Comparison of ENCODE assay signal across 9 cellular contexts in genomic region chr11:14320020-14320419, GRCh38. TPM values are rescaled to one million over a fixed set of nuclear protein-coding genes. Genes with fewer than 3 reads are reported as not detected.
DNase-seq lines count a peak whose midpoint lies in the region; ATAC-seq and TF ChIP-seq lines count a peak whose summit lies in the region.
"Had no signal": no experiment of that assay in that cellular context is flagged by ENCODE, and none has a peak within 500 bp of the region (broad histone marks: within the 10 kb centered on the region; RNA-seq: fewer than 3 reads in every experiment).

No MANE protein-coding gene starts in this region.

- no peak overlapping the region; the same call in 1 of the 2 replicates for H3K9ac ChIP-seq in OCI-LY1 (ENCODE audit: low read length)

- ATAC-seq in GM18498 (IDR thresholded peaks at IDR 0.05; ENCODE audit: unreplicated experiment) (peak; percentile 55), GM21723 (IDR thresholded peaks at IDR 0.05; ENCODE audit: unreplicated experiment) (peak; percentile 49), GM21717 (IDR thresholded peaks at IDR 0.05; ENCODE audit: unreplicated experiment) (no peak), body of pancreas (no peak)
- ATAC-seq: Right ventricle myocardium inferior had no signal

- no peak for TF ChIP-seq POLR2A in body of pancreas (IDR thresholded peaks at IDR 0.05)

- DNase-seq in immature natural killer cell = peak; percentile 67 to 74 (median 69)
- no peak for DNase-seq in effector CD4-positive, alpha-beta T cell
- DNase-seq in body of pancreas = no peak
- no peak for DNase-seq in DMS79 treated with DMSO at 0.1 percent for 48 hours (lab: John Stamatoyannopoulos, UW)

- H3F3A ChIP-seq in OCI-LY1 (ENCODE audit: insufficient read depth, low read length) = no peaks in the 10 kb centered on the region

- H3K79me2 ChIP-seq in OCI-LY1 (ENCODE audit: insufficient read depth, low read length) = peaks cover 19% of the 10 kb centered on the region; the same call in 1 of the 2 replicates

- H3K4me2 ChIP-seq in OCI-LY1 (ENCODE audit: low read length) = peak overlapping the region; percentile 9; the same call in 1 of the 2 replicates

- H3K4me1 Mint-ChIP-seq in immature natural killer cell = peaks cover 90 to 97% of the 10 kb centered on the region in 2 donors

- no peak overlapping the region for H2AFZ ChIP-seq in OCI-LY1 (ENCODE audit: low read length)

- no peaks in the 10 kb centered on the region for H3K9me3 ChIP-seq in OCI-LY1 (ENCODE audit: low read length)
- no peaks in the 10 kb centered on the region for H3K9me3 ChIP-seq in body of pancreas

- H3K27me3 ChIP-seq in OCI-LY1 (ENCODE audit: insufficient read depth, low read length) (no peaks in the 10 kb centered on the region), body of pancreas (no peaks in the 10 kb centered on the region)

- no peaks in the 10 kb centered on the region for H3K36me3 Mint-ChIP-seq in immature natural killer cell

- no peaks in the 10 kb centered on the region for H3K9me3 Mint-ChIP-seq in immature natural killer cell

- peaks cover 4 to 13% (median 6%) of the 10 kb centered on the region in 3 donors for H3K27me3 Mint-ChIP-seq in immature natural killer cell (ENCODE audit: low read depth in 3 of 3)

- 66 to 75% methylated on average over 3 of the region's 3 CpGs for WGBS in body of pancreas, 2 donors

- TF ChIP-seq CTCF in OCI-LY1 (IDR thresholded peaks at IDR 0.05; ENCODE audit: low read length) (no peak), body of pancreas (IDR thresholded peaks at IDR 0.05) (no peak)

- peak overlapping the region; percentile 59 to 90 (median 80) for H3K27ac Mint-ChIP-seq in immature natural killer cell

- no peaks in the 10 kb centered on the region for H3K9me2 ChIP-seq in OCI-LY1 (ENCODE audit: low read depth, low read length)

- H3K36me3 ChIP-seq in OCI-LY1 (ENCODE audit: insufficient read depth, low read length) (no peaks in the 10 kb centered on the region), body of pancreas (replicated peaks in 1 of 2; ENCODE audit: insufficient read depth in 1 of 2, low read depth in 2 of 2) (no peaks in the 10 kb centered on the region)

- H3K4me1 ChIP-seq in OCI-LY1 (ENCODE audit: insufficient read depth, low read length, severe bottlenecking) (peaks cover 56% of the 10 kb centered on the region), body of pancreas (peaks cover 7% of the 10 kb centered on the region)

- peak overlapping the region; percentile 71 to 84 (median 75) for H3K4me3 Mint-ChIP-seq in immature natural killer cell

- H4K20me1 ChIP-seq in OCI-LY1 (ENCODE audit: insufficient read depth, low read length) = no peaks in the 10 kb centered on the region

- intact Hi-C loops in body of pancreas (cut with DNase I) = no loop called here

- peak overlapping the region; percentile 61 for H3K27ac ChIP-seq in OCI-LY1 (ENCODE audit: low read depth, low read length, poor library complexity, severe bottlenecking)
- no peak overlapping the region for H3K27ac ChIP-seq in body of pancreas

- H3K4me3 ChIP-seq in OCI-LY1 (ENCODE audit: low read depth, low read length, poor library complexity, severe bottlenecking) = no peak overlapping the region
- H3K4me3 ChIP-seq in body of pancreas = no peak overlapping the region

RNA-seq across cellular contexts. Expression of gene RRAS2, which starts 39.0 kb away (rescaled TPM):
- polyA plus RNA-seq in immature natural killer cell = 10 to 100 TPM; 66.4 to 96.4 (median 85.9) TPM
- total RNA-seq in body of pancreas = 10 to 100 TPM; 15.8 to 27.5 TPM

Comparison
In these comparisons a context has a peak if more than half of its experiments do, and no peak if none do; other contexts are left out.
1. ATAC-seq: peak in GM18498 (single experiment) and GM21723 (single experiment); none in GM21717 (single experiment) and body of pancreas (single experiment).
2. DNase-seq: peak in immature natural killer cell (3 of 3); none in effector CD4-positive, alpha-beta T cell (single experiment), body of pancreas (0 of 4) and DMS79 treated with DMSO at 0.1 percent for 48 hours (single experiment).